Comparison of ENCODE assay signal across 1 cellular context in the genomic region with DNA sequence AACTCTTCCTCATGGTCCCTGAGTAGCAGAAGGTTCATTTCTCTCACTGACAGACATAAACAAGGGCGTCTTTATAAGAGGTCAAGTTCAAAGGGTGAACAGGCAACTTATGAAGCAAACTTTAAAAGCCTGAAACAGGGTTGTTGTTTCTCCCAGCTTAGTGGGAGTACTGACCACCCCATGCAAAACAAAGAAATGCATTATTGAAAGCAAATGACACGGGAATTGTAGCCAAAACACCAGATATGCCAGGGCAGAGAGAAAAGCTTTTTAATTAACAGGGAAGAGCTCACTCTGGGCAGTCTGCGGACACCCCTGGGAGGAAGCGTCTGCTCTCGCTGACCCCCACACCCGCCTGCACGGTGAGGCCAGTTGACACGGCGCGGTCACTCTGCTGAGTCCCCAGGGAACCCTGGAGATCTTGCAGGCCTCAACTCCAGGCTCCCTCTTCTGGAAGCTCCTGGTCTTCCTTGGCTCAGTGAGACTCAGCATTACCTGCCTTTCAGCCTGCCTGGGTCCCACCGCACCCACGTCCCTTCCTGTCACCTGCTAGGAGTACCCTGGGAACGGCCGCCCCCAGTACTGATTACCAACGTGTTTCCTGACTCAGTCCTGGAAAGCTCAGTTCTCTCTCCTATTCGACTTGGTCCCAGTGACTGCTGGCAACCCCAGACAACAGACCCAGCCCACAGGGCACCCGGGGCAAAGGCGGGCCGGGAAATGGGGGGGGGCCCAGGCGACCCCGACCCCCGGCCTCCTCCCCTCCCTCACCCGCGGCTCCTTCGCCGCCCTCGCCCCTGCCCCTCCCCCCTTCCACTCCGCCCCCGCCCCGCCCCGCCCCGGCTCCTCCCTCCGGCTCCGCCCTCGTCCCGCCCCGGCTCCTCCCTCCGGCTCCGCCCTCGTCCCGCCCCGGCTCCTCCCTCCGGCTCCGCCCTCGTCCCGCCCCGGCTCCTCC.
TF ChIP-seq lines count a peak whose summit lies in the region.

No MANE protein-coding gene starts in this region.

TF ChIP-seq in K562, 482 proteins besides CTCF, POLR2A, EP300 and RAD21 (continued from another document and continues in another):
- TF ChIP-seq, protein P1, sequence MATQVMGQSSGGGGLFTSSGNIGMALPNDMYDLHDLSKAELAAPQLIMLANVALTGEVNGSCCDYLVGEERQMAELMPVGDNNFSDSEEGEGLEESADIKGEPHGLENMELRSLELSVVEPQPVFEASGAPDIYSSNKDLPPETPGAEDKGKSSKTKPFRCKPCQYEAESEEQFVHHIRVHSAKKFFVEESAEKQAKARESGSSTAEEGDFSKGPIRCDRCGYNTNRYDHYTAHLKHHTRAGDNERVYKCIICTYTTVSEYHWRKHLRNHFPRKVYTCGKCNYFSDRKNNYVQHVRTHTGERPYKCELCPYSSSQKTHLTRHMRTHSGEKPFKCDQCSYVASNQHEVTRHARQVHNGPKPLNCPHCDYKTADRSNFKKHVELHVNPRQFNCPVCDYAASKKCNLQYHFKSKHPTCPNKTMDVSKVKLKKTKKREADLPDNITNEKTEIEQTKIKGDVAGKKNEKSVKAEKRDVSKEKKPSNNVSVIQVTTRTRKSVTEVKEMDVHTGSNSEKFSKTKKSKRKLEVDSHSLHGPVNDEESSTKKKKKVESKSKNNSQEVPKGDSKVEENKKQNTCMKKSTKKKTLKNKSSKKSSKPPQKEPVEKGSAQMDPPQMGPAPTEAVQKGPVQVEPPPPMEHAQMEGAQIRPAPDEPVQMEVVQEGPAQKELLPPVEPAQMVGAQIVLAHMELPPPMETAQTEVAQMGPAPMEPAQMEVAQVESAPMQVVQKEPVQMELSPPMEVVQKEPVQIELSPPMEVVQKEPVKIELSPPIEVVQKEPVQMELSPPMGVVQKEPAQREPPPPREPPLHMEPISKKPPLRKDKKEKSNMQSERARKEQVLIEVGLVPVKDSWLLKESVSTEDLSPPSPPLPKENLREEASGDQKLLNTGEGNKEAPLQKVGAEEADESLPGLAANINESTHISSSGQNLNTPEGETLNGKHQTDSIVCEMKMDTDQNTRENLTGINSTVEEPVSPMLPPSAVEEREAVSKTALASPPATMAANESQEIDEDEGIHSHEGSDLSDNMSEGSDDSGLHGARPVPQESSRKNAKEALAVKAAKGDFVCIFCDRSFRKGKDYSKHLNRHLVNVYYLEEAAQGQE (CRISPR knock-in tag; IDR thresholded peaks at IDR 0.05; ENCODE audit: low read depth): no peak
- TF ChIP-seq CBFA2T2 (conservative IDR thresholded peaks at IDR 0.05) (no peak), TAL1 (IDR thresholded peaks at IDR 0.05) (no peak), SP1 (CRISPR knock-in tag; IDR thresholded peaks at IDR 0.05) (peak; percentile 48; the same call in 1 of the 2 replicates), CBX1 (IDR thresholded peaks at IDR 0.05; ENCODE audit: low read depth) (no peak), CXXC5 (CRISPR knock-in tag; IDR thresholded peaks at IDR 0.05) (peak; percentile 41), GATAD2B (IDR thresholded peaks at IDR 0.05; ENCODE audit: borderline replicate concordance) (no peak), FOXK2 (conservative IDR thresholded peaks at IDR 0.05 in 1 of 2, IDR thresholded peaks at IDR 0.05 in 1 of 2; ENCODE audit: low read depth in 2 of 2) (peak; percentile 27 to 31; a peak in 2 of 4 replicates), MYNN (IDR thresholded peaks at IDR 0.05) (no peak), MYNN (CRISPR knock-in tag; IDR thresholded peaks at IDR 0.05) (no peak), ZNF140 (CRISPR knock-in tag; IDR thresholded peaks at IDR 0.05) (no peak), SAFB (IDR thresholded peaks at IDR 0.05; ENCODE audit: borderline replicate concordance, low read depth, low read length) (no peak), TCFL5 (CRISPR knock-in tag; conservative IDR thresholded peaks at IDR 0.05) (no peak), HMGN3 (IDR thresholded peaks at IDR 0.05; ENCODE audit: borderline replicate concordance, extremely low read depth, insufficient read length, low read depth, low read length) (peak; percentile 54), ELF2 (CRISPR knock-in tag; IDR thresholded peaks at IDR 0.05) (0 out of 2 replicates have a peak, but pooled peaks have one; percentile 29), POLR3G (IDR thresholded peaks at IDR 0.05; ENCODE audit: extremely low read depth, insufficient read length, insufficient replicate concordance) (no peak), NR2C1 (IDR thresholded peaks at IDR 0.05) (no peak), NR2C1 (tag; IDR thresholded peaks at IDR 0.05) (no peak), RBM14 (IDR thresholded peaks at IDR 0.05; ENCODE audit: borderline replicate concordance, insufficient read depth, low read depth, low read length) (no peak), HEY1 (CRISPR knock-in tag; IDR thresholded peaks at IDR 0.05; ENCODE audit: borderline replicate concordance) (no peak), PML (IDR thresholded peaks at IDR 0.05; ENCODE audit: low read length) (no peak), PHB (CRISPR knock-in tag; IDR thresholded peaks at IDR 0.05) (0 out of 2 replicates have a peak, but pooled peaks have one; percentile 63), DDX20 (tag; IDR thresholded peaks at IDR 0.05; ENCODE audit: low read depth) (no peak), CEBPG (CRISPR knock-in tag; IDR thresholded peaks at IDR 0.05) (no peak), CEBPG (tag; conservative IDR thresholded peaks at IDR 0.05 in 1 of 2, IDR thresholded peaks at IDR 0.05 in 1 of 2) (no peak), ZEB2 (IDR thresholded peaks at IDR 0.05) (no peak), OTX1 (CRISPR knock-in tag; IDR thresholded peaks at IDR 0.05) (0 out of 2 replicates have a peak, but pooled peaks have one; percentile 25), SMARCB1 (IDR thresholded peaks at IDR 0.05; ENCODE audit: insufficient read length, low read depth) (no peak), NR4A1 (CRISPR knock-in tag; IDR thresholded peaks at IDR 0.05) (0 out of 2 replicates have a peak, but pooled peaks have one; percentile 73), NR4A1 (tag; IDR thresholded peaks at IDR 0.05) (no peak), CEBPB (tag; IDR thresholded peaks at IDR 0.05) (no peak), PHF8 (IDR thresholded peaks at IDR 0.05; ENCODE audit: borderline replicate concordance, low read length) (no peak), TRIM24 (IDR thresholded peaks at IDR 0.05) (no peak), ETS2 (tag; IDR thresholded peaks at IDR 0.05; ENCODE audit: borderline replicate concordance, poor library complexity, severe bottlenecking) (no peak), CHD1 (IDR thresholded peaks at IDR 0.05; ENCODE audit: low read length) (peak; percentile 66), ZNF212 (CRISPR knock-in tag; IDR thresholded peaks at IDR 0.05) (0 out of 2 replicates have a peak, but pooled peaks have one; percentile 21), KLF16 (IDR thresholded peaks at IDR 0.05) (no peak), MXI1 (IDR thresholded peaks at IDR 0.05; ENCODE audit: low read depth, low read length) (no peak), ZBTB17 (CRISPR knock-in tag; IDR thresholded peaks at IDR 0.05) (peak; percentile 75; the same call in 1 of the 2 replicates)
- TF ChIP-seq, protein P2, sequence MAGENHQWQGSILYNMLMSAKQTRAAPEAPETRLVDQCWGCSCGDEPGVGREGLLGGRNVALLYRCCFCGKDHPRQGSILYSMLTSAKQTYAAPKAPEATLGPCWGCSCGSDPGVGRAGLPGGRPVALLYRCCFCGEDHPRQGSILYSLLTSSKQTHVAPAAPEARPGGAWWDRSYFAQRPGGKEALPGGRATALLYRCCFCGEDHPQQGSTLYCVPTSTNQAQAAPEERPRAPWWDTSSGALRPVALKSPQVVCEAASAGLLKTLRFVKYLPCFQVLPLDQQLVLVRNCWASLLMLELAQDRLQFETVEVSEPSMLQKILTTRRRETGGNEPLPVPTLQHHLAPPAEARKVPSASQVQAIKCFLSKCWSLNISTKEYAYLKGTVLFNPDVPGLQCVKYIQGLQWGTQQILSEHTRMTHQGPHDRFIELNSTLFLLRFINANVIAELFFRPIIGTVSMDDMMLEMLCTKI (IDR thresholded peaks at IDR 0.05; ENCODE audit: partially characterized antibody): no peak
- TF ChIP-seq, protein P3, sequence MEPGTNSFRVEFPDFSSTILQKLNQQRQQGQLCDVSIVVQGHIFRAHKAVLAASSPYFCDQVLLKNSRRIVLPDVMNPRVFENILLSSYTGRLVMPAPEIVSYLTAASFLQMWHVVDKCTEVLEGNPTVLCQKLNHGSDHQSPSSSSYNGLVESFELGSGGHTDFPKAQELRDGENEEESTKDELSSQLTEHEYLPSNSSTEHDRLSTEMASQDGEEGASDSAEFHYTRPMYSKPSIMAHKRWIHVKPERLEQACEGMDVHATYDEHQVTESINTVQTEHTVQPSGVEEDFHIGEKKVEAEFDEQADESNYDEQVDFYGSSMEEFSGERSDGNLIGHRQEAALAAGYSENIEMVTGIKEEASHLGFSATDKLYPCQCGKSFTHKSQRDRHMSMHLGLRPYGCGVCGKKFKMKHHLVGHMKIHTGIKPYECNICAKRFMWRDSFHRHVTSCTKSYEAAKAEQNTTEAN (CRISPR knock-in tag; IDR thresholded peaks at IDR 0.05): no peak
- TF ChIP-seq, protein P4, sequence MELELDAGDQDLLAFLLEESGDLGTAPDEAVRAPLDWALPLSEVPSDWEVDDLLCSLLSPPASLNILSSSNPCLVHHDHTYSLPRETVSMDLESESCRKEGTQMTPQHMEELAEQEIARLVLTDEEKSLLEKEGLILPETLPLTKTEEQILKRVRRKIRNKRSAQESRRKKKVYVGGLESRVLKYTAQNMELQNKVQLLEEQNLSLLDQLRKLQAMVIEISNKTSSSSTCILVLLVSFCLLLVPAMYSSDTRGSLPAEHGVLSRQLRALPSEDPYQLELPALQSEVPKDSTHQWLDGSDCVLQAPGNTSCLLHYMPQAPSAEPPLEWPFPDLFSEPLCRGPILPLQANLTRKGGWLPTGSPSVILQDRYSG (tag; conservative IDR thresholded peaks at IDR 0.05; ENCODE audit: low read depth): no peak
- TF ChIP-seq, protein P5, sequence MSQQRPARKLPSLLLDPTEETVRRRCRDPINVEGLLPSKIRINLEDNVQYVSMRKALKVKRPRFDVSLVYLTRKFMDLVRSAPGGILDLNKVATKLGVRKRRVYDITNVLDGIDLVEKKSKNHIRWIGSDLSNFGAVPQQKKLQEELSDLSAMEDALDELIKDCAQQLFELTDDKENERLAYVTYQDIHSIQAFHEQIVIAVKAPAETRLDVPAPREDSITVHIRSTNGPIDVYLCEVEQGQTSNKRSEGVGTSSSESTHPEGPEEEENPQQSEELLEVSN (IDR thresholded peaks at IDR 0.05; ENCODE audit: borderline replicate concordance in 1 of 2, extremely low read depth in 1 of 2, insufficient read depth in 1 of 2, insufficient read length in 1 of 2, low read depth in 1 of 2, low read length in 1 of 2, poor library complexity in 1 of 2, severe bottlenecking in 1 of 2): peak in 1 of 2 experiments; percentile 33
- TF ChIP-seq, protein P6, sequence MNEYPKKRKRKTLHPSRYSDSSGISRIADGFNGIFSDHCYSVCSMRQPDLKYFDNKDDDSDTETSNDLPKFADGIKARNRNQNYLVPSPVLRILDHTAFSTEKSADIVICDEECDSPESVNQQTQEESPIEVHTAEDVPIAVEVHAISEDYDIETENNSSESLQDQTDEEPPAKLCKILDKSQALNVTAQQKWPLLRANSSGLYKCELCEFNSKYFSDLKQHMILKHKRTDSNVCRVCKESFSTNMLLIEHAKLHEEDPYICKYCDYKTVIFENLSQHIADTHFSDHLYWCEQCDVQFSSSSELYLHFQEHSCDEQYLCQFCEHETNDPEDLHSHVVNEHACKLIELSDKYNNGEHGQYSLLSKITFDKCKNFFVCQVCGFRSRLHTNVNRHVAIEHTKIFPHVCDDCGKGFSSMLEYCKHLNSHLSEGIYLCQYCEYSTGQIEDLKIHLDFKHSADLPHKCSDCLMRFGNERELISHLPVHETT (CRISPR knock-in tag; conservative IDR thresholded peaks at IDR 0.05 in 1 of 2, IDR thresholded peaks at IDR 0.05 in 1 of 2): no peak; a peak in 1 of 4 replicates
- TF ChIP-seq, protein P7, sequence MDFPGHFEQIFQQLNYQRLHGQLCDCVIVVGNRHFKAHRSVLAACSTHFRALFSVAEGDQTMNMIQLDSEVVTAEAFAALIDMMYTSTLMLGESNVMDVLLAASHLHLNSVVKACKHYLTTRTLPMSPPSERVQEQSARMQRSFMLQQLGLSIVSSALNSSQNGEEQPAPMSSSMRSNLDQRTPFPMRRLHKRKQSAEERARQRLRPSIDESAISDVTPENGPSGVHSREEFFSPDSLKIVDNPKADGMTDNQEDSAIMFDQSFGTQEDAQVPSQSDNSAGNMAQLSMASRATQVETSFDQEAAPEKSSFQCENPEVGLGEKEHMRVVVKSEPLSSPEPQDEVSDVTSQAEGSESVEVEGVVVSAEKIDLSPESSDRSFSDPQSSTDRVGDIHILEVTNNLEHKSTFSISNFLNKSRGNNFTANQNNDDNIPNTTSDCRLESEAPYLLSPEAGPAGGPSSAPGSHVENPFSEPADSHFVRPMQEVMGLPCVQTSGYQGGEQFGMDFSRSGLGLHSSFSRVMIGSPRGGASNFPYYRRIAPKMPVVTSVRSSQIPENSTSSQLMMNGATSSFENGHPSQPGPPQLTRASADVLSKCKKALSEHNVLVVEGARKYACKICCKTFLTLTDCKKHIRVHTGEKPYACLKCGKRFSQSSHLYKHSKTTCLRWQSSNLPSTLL (IDR thresholded peaks at IDR 0.05): no peak
- TF ChIP-seq, protein P8, sequence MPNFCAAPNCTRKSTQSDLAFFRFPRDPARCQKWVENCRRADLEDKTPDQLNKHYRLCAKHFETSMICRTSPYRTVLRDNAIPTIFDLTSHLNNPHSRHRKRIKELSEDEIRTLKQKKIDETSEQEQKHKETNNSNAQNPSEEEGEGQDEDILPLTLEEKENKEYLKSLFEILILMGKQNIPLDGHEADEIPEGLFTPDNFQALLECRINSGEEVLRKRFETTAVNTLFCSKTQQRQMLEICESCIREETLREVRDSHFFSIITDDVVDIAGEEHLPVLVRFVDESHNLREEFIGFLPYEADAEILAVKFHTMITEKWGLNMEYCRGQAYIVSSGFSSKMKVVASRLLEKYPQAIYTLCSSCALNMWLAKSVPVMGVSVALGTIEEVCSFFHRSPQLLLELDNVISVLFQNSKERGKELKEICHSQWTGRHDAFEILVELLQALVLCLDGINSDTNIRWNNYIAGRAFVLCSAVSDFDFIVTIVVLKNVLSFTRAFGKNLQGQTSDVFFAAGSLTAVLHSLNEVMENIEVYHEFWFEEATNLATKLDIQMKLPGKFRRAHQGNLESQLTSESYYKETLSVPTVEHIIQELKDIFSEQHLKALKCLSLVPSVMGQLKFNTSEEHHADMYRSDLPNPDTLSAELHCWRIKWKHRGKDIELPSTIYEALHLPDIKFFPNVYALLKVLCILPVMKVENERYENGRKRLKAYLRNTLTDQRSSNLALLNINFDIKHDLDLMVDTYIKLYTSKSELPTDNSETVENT (CRISPR knock-in tag; IDR thresholded peaks at IDR 0.05): peak; percentile 48; the same call in 1 of the 2 replicates
- TF ChIP-seq, protein P9, sequence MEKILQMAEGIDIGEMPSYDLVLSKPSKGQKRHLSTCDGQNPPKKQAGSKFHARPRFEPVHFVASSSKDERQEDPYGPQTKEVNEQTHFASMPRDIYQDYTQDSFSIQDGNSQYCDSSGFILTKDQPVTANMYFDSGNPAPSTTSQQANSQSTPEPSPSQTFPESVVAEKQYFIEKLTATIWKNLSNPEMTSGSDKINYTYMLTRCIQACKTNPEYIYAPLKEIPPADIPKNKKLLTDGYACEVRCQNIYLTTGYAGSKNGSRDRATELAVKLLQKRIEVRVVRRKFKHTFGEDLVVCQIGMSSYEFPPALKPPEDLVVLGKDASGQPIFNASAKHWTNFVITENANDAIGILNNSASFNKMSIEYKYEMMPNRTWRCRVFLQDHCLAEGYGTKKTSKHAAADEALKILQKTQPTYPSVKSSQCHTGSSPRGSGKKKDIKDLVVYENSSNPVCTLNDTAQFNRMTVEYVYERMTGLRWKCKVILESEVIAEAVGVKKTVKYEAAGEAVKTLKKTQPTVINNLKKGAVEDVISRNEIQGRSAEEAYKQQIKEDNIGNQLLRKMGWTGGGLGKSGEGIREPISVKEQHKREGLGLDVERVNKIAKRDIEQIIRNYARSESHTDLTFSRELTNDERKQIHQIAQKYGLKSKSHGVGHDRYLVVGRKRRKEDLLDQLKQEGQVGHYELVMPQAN (IDR thresholded peaks at IDR 0.05; ENCODE audit: borderline replicate concordance): peak; percentile 59; the same call in 1 of the 2 replicates
